Comparison of ENCODE assay signal across 30 cellular contexts in genomic region chr6:159214281-159214680, GRCh38. TPM values are rescaled to one million over a fixed set of nuclear protein-coding genes. Genes with fewer than 3 reads are reported as not detected.
"Had no signal": no experiment of that assay in that cellular context is flagged by ENCODE, and none has a peak within 500 bp of the region (broad histone marks: within the 10 kb centered on the region; RNA-seq: fewer than 3 reads in every experiment).

No MANE protein-coding gene starts in this region.

- H3K4me3 ChIP-seq: coronary artery, esophagus squamous epithelium, lung, right atrium auricular region, thoracic aorta, tibial nerve, upper lobe of right lung, uterus had no signal

- H3K79me2 ChIP-seq: parathyroid adenoma had no signal

- H3K4me3 Mint-ChIP-seq: immature natural killer cell; memory B cell; natural killer cell; neural crest cell; stimulated activated memory B cell treated with anti-CD40 and anti-IgM and Interleukin-4, amounts not matched to agents 10 μg/mL and 1 μg/mL and 100 μg/mL, for 72 hours had no signal

- FAIRE-seq: endometrium had no signal

- H3K36me3 ChIP-seq: esophagus squamous epithelium, neutrophil, right atrium auricular region, thoracic aorta, tibial nerve, upper lobe of right lung, uterus had no signal

- H3K27ac Mint-ChIP-seq: immature natural killer cell; memory B cell; natural killer cell; progenitor cell of endocrine pancreas; stimulated activated memory B cell treated with anti-CD40 and anti-IgM and Interleukin-4, amounts not matched to agents 10 μg/mL and 1 μg/mL and 100 μg/mL, for 72 hours had no signal

- H3K4me1 Mint-ChIP-seq: immature natural killer cell had no signal

- H2AFZ ChIP-seq: parathyroid adenoma had no signal

- H3K4me1 ChIP-seq: esophagus squamous epithelium, parathyroid adenoma, upper lobe of right lung, uterus had no signal

- H3K27ac ChIP-seq: coronary artery, esophagus squamous epithelium, neutrophil, parathyroid adenoma, right atrium auricular region, tibial nerve, upper lobe of right lung, uterus had no signal

- H3K36me3 Mint-ChIP-seq: immature natural killer cell; memory B cell; natural killer cell; stimulated activated memory B cell treated with anti-CD40 and anti-IgM and Interleukin-4, amounts not matched to agents 10 μg/mL and 1 μg/mL and 100 μg/mL, for 72 hours had no signal

- H3K9me3 ChIP-seq: esophagus squamous epithelium, neutrophil, right atrium auricular region, thoracic aorta, tibial nerve, upper lobe of right lung, uterus had no signal

- DNase-seq: dermis blood vessel endothelial cell; effector memory CD4-positive, alpha-beta T cell; erythroblast; esophagus squamous epithelium; hypothalamus; immature natural killer cell; islet precursor cell; kidney glomerular epithelial cell; left colon; left ventricle myocardium superior; natural killer cell; stimulated activated CD4-positive, alpha-beta T cell treated with anti-CD3 and anti-CD28 coated beads, Interleukin-2, amount 100 ng/mL, for 24 hours; stimulated activated CD4-positive, alpha-beta T cell treated with anti-CD3 and anti-CD28 coated beads, Interleukin-4, amount 100 ng/mL, for 4 hours; stimulated activated naive CD8-positive, alpha-beta T cell treated with anti-CD3 and anti-CD28 coated beads, Interleukin-15, Interleukin-2, amounts not matched to agents 100 U/mL and 50 U/mL, for 24 hours; substantia nigra; upper lobe of right lung; uterus had no signal

- H3K27me3 ChIP-seq: esophagus squamous epithelium, right atrium auricular region, tibial nerve, upper lobe of right lung, uterus had no signal

- H3K9ac ChIP-seq: parathyroid adenoma had no signal

- H3K9me3 Mint-ChIP-seq: immature natural killer cell; memory B cell; natural killer cell; stimulated activated memory B cell treated with anti-CD40 and anti-IgM and Interleukin-4, amounts not matched to agents 10 μg/mL and 1 μg/mL and 100 μg/mL, for 72 hours had no signal

RNA-seq across cellular contexts. Expression of gene FNDC1, which starts 45.1 kb away (rescaled TPM):
- total RNA-seq: dermis blood vessel endothelial cell, mononuclear cell, natural killer cell had no signal
- polyA plus RNA-seq: immature natural killer cell had no signal
